3 cellular contexts compared by ENCODE assay signal in the genomic region with DNA sequence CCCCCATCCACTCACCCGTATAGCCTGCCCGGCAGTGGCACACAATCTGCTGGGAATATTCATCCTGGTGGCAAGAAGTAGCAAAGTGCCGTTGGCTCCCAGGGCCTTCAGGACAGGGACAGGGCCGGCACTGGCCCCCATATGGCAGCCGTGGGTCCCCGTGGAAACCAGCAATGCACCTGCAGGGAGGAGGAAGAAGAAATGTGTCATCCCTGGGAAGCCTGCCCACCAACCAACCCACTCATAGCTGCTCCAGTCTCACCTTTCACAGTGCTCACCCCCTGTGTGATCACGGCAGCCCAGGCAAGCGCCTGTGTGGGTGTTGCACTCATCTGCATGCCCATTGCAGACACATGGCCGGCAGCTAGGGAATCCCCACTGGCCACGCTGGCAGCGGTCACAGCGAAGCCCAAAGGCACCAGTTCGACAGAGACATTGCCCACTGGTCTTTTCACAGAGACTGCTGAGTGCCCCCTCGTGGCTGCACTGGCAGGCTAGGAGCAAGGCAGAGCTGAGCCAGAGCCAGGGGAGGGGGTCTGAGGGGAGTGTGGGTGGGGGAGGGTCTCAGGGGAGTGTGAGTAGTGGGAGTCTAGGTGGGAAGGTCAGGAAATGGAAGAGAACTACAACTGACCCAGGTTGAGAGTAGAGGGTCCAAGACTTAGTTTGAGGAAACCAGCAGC.
TF ChIP-seq lines count a peak whose summit lies in the region.

No MANE protein-coding gene starts in this region.

TF ChIP-seq in A549, 52 proteins besides CTCF, POLR2A, EP300 and RAD21:
- TF ChIP-seq FOSB (CRISPR knock-in tag; IDR thresholded peaks at IDR 0.05) (no peak), KDM5A (IDR thresholded peaks at IDR 0.05) (no peak), USF2 (IDR thresholded peaks at IDR 0.05) (no peak), CHD2 (IDR thresholded peaks at IDR 0.05; ENCODE audit: low read length, partially characterized antibody) (no peak), JUNB (IDR thresholded peaks at IDR 0.05) (no peak), EHMT2 (IDR thresholded peaks at IDR 0.05; ENCODE audit: low read depth) (no peak), BCL3 (IDR thresholded peaks at IDR 0.05) (no peak), MAX (IDR thresholded peaks at IDR 0.05) (no peak), CBX2 (IDR thresholded peaks at IDR 0.05; ENCODE audit: borderline replicate concordance, low read depth) (no peak), RFX5 (IDR thresholded peaks at IDR 0.05) (no peak), ESRRA (IDR thresholded peaks at IDR 0.05; ENCODE audit: borderline replicate concordance, low read length) (no peak), FOSL2 (IDR thresholded peaks at IDR 0.05) (no peak), FOSL2 (CRISPR knock-in tag; IDR thresholded peaks at IDR 0.05) (no peak), CEBPB (IDR thresholded peaks at IDR 0.05) (no peak), RCOR1 (IDR thresholded peaks at IDR 0.05; ENCODE audit: low read depth, low read length) (no peak), HOXB13 (CRISPR knock-in tag; IDR thresholded peaks at IDR 0.05; ENCODE audit: low read depth) (no peak), JUN (IDR thresholded peaks at IDR 0.05) (no peak), MYC (IDR thresholded peaks at IDR 0.05; ENCODE audit: borderline replicate concordance, low read length) (no peak), MAFK (IDR thresholded peaks at IDR 0.05; ENCODE audit: partially characterized antibody) (no peak)
TF ChIP-seq in A549: peak in this region for 0.

TF ChIP-seq in H1, 55 proteins besides CTCF, POLR2A, EP300 and RAD21:
- TF ChIP-seq KDM1A (IDR thresholded peaks at IDR 0.05; ENCODE audit: borderline replicate concordance, low read length) (no peak), RNF2 (IDR thresholded peaks at IDR 0.05; ENCODE audit: borderline replicate concordance, low read depth, low read length, missing control alignments, poor library complexity, severe bottlenecking) (no peak), RBBP5 (IDR thresholded peaks at IDR 0.05; ENCODE audit: borderline replicate concordance, low read depth, low read length) (no peak), SP4 (IDR thresholded peaks at IDR 0.05; ENCODE audit: low read length) (no peak), RXRA (IDR thresholded peaks at IDR 0.05; ENCODE audit: insufficient read depth, low read depth, low read length) (no peak), KDM4A (IDR thresholded peaks at IDR 0.05; ENCODE audit: low read depth, low read length, severe bottlenecking) (no peak), FOSL1 (IDR thresholded peaks at IDR 0.05; ENCODE audit: insufficient read depth, low read depth, low read length) (no peak), SIN3A (conservative IDR thresholded peaks at IDR 0.05 in 1 of 2, IDR thresholded peaks at IDR 0.05 in 1 of 2; ENCODE audit: low read depth in 1 of 2, low read length in 2 of 2) (no peak), SIX5 (IDR thresholded peaks at IDR 0.05; ENCODE audit: low read depth, low read length) (no peak), MAX (IDR thresholded peaks at IDR 0.05) (no peak), NANOG (IDR thresholded peaks at IDR 0.05; ENCODE audit: insufficient read depth, low read depth, low read length, poor library complexity, severe bottlenecking) (no peak)

TF ChIP-seq in GM12891, 5 proteins besides CTCF, POLR2A, EP300 and RAD21:
- TF ChIP-seq PAX5 (IDR thresholded peaks at IDR 0.05; ENCODE audit: insufficient read depth, low read length, severe bottlenecking) (no peak), SPI1 (IDR thresholded peaks at IDR 0.05; ENCODE audit: low read depth, low read length) (no peak), POU2F2 (IDR thresholded peaks at IDR 0.05; ENCODE audit: low read depth, low read length) (no peak), TAF1 (IDR thresholded peaks at IDR 0.05; ENCODE audit: low read depth, low read length) (no peak), POLR2AphosphoS5 (IDR thresholded peaks at IDR 0.05; ENCODE audit: low read depth, low read length) (no peak)
